In genomic region chr14:55446127-55446736, GRCh38 we compare ENCODE assay signal across 8 cellular contexts. TPM values are rescaled to one million over a fixed set of nuclear protein-coding genes. Genes with fewer than 3 reads are reported as not detected.
A peak's percentile ranks its signal among the peaks of the same experiment; 100 is the strongest.
DNase-seq lines count a peak whose midpoint lies in the region; ATAC-seq, FAIRE-seq and TF ChIP-seq lines count a peak whose summit lies in the region.

No MANE protein-coding gene starts in this region.

- H3K9me3 Mint-ChIP-seq in activated T-helper 2 cell treated with anti-CD3 and anti-CD28 coated beads, Interferon-gamma antibody, Interleukin-2, Interleukin-4, amounts not matched to agents 10 μg/mL and 5 μg/mL and 100 μg/mL, durations not matched to agents 14 hours and 24 hours and 36 hours: no peaks in the 10 kb centered on the region

- H3K4me1 ChIP-seq in Panc1 (ENCODE audit: control insufficient read depth, insufficient read depth, low read length) (peaks cover 53% of the 10 kb centered on the region), gastroesophageal sphincter (peaks cover 0 to 26% (median 0%) of the 10 kb centered on the region in 3 donors)

- DNase-seq in Panc1 (ENCODE audit: low read depth, low spot score): no peak
- peak; percentile 22 for DNase-seq in activated T-helper 2 cell treated with anti-CD3 and anti-CD28 coated beads, Interferon-gamma antibody, Interleukin-2, Interleukin-4, amounts not matched to agents 10 μg/mL and 5 μg/mL and 100 μg/mL, durations not matched to agents 14 hours and 24 hours and 36 hours (ENCODE audit: low spot score)
- DNase-seq in pons (ENCODE audit: low spot score): peak; percentile 86

- H3K36me3 ChIP-seq in Panc1 (ENCODE audit: control insufficient read depth, insufficient read depth, low read length): no peaks in the 10 kb centered on the region
- H3K36me3 ChIP-seq in gastroesophageal sphincter: no peaks in the 10 kb centered on the region

- H3K36me3 Mint-ChIP-seq in activated T-helper 2 cell treated with anti-CD3 and anti-CD28 coated beads, Interferon-gamma antibody, Interleukin-2, Interleukin-4, amounts not matched to agents 10 μg/mL and 5 μg/mL and 100 μg/mL, durations not matched to agents 14 hours and 24 hours and 36 hours (ENCODE audit: low read depth): no peaks in the 10 kb centered on the region

- H3K4me3 Mint-ChIP-seq in activated T-helper 2 cell treated with anti-CD3 and anti-CD28 coated beads, Interferon-gamma antibody, Interleukin-2, Interleukin-4, amounts not matched to agents 10 μg/mL and 5 μg/mL and 100 μg/mL, durations not matched to agents 14 hours and 24 hours and 36 hours (ENCODE audit: low read depth): no peak overlapping the region

- H3K9me3 ChIP-seq in Panc1 (ENCODE audit: control insufficient read depth, insufficient read depth, low read depth, low read length) (no peaks in the 10 kb centered on the region), gastroesophageal sphincter (no peaks in the 10 kb centered on the region)

- peak; percentile 37; the same call in 1 of the 2 replicates for ATAC-seq in Panc1
- ATAC-seq in gastroesophageal sphincter: no peak
- ATAC-seq in GM21367 (IDR thresholded peaks at IDR 0.05; ENCODE audit: unreplicated experiment): no peak
- ATAC-seq in GM18519 (IDR thresholded peaks at IDR 0.05; ENCODE audit: low FRiP score, unreplicated experiment): no peak

- WGBS in gastroesophageal sphincter (ENCODE audit: low coverage in 1 of 2), 2 donors: 16 to 25% methylated on average over 5 of the region's 5 CpGs

- CTCF ChIA-PET in Panc1 (lab: Charles Lee): interaction anchor here (0.6 to 1.5 kb wide), 8 partner anchors 8 to 195 kb away, joined by 3 to 7 read pairs (median 4); no protein-coding TSS in a partner anchor

- in situ Hi-C loops in Panc1 (cut with HindIII; ENCODE audit: low pct_unique_long_range_greater_than_20kb, low sequenced_read_pairs): no loop called here

- H3K27me3 Mint-ChIP-seq in activated T-helper 2 cell treated with anti-CD3 and anti-CD28 coated beads, Interferon-gamma antibody, Interleukin-2, Interleukin-4, amounts not matched to agents 10 μg/mL and 5 μg/mL and 100 μg/mL, durations not matched to agents 14 hours and 24 hours and 36 hours (ENCODE audit: low read depth): no peaks in the 10 kb centered on the region

- peaks cover 23% of the 10 kb centered on the region for H3K4me1 Mint-ChIP-seq in activated T-helper 2 cell treated with anti-CD3 and anti-CD28 coated beads, Interferon-gamma antibody, Interleukin-2, Interleukin-4, amounts not matched to agents 10 μg/mL and 5 μg/mL and 100 μg/mL, durations not matched to agents 14 hours and 24 hours and 36 hours (ENCODE audit: low read depth)

- H3K27ac ChIP-seq in Panc1 (ENCODE audit: low read length): peak overlapping the region; percentile 99
- H3K27ac ChIP-seq in gastroesophageal sphincter: no peak overlapping the region

- peak; percentile 27 for FAIRE-seq in G401.6 (lab: Jason Lieb, UNC)

- H3K27me3 ChIP-seq in Panc1 (ENCODE audit: control insufficient read depth, insufficient read depth, low read length): no peaks in the 10 kb centered on the region
- H3K27me3 ChIP-seq in gastroesophageal sphincter: peaks cover under 1% of the 10 kb centered on the region

- no peak for TF ChIP-seq POLR2A in gastroesophageal sphincter (IDR thresholded peaks at IDR 0.05)

- intact Hi-C loops in Panc1 (cut with micrococcal nuclease; ENCODE audit: unreplicated experiment): loop anchor here (5.0 kb wide), 1 partner anchor 141 kb away; no protein-coding TSS in a partner anchor
- intact Hi-C loops in activated T-helper 2 cell treated with anti-CD3 and anti-CD28 coated beads, Interferon-gamma antibody, Interleukin-2, Interleukin-4, amounts not matched to agents 10 μg/mL and 5 μg/mL and 100 μg/mL, durations not matched to agents 14 hours and 24 hours and 36 hours (cut with micrococcal nuclease): loop anchor here (1.0 to 10.0 kb wide), 4 partner anchors 17 to 1026 kb away; no protein-coding TSS in a partner anchor

- POLR2A ChIA-PET in Panc1 (lab: Charles Lee): interaction anchor here (0.6 kb wide), 1 partner anchor 135 kb away, joined by 5 read pairs; no protein-coding TSS in a partner anchor

- TF ChIP-seq CTCF in LNCAP (IDR thresholded peaks at IDR 0.05): peak; percentile 72; the same call in 1 of the 2 replicates
- TF ChIP-seq CTCF in Panc1 (IDR thresholded peaks at IDR 0.05): peak; percentile 75
- TF ChIP-seq CTCF in gastroesophageal sphincter (IDR thresholded peaks at IDR 0.05): peak; percentile 41 to 63 (median 49)

- TF ChIP-seq EP300 in gastroesophageal sphincter (IDR thresholded peaks at IDR 0.05): no peak

- BruUV-seq in Panc1 (replicated peaks; lab: Mats Ljungman, UMichigan): no TSS peak

- H3K4me3 ChIP-seq in Panc1 (ENCODE audit: low read depth in 2 of 2, low read length in 2 of 2): no peak overlapping the region; a peak in 1 of 4 replicates
- H3K4me3 ChIP-seq in gastroesophageal sphincter: no peak overlapping the region

- H3K27ac Mint-ChIP-seq in activated T-helper 2 cell treated with anti-CD3 and anti-CD28 coated beads, Interferon-gamma antibody, Interleukin-2, Interleukin-4, amounts not matched to agents 10 μg/mL and 5 μg/mL and 100 μg/mL, durations not matched to agents 14 hours and 24 hours and 36 hours: no peak overlapping the region

RNA-seq across cellular contexts. Expression of gene TBPL2, which starts 5.8 kb away (rescaled TPM):
- total RNA-seq in Panc1 (2021; ENCODE audit: unreplicated experiment) (not detected), gastroesophageal sphincter (not detected)
- not detected for polyA plus RNA-seq in Panc1 (2012; ENCODE audit: insufficient read length)
- not detected in 2 replicates for total RNA-seq in activated T-helper 2 cell treated with anti-CD3 and anti-CD28 coated beads, Interferon-gamma antibody, Interleukin-2, Interleukin-4, amounts not matched to agents 10 μg/mL and 5 μg/mL and 100 μg/mL, durations not matched to agents 14 hours and 24 hours and 36 hours

RNA-seq across cellular contexts. Expression of gene ATG14, which starts 34.6 kb away (rescaled TPM):
- total RNA-seq in Panc1 (2021; ENCODE audit: unreplicated experiment): 7.1 TPM
- 3.3 TPM for polyA plus RNA-seq in Panc1 (2012; ENCODE audit: insufficient read length)
- total RNA-seq in activated T-helper 2 cell treated with anti-CD3 and anti-CD28 coated beads, Interferon-gamma antibody, Interleukin-2, Interleukin-4, amounts not matched to agents 10 μg/mL and 5 μg/mL and 100 μg/mL, durations not matched to agents 14 hours and 24 hours and 36 hours: 4.3 and 4.6 TPM in 2 replicates
- 10 to 100 TPM; 16.4 to 29.9 (median 18.1) TPM for total RNA-seq in gastroesophageal sphincter
